In the genomic region with DNA sequence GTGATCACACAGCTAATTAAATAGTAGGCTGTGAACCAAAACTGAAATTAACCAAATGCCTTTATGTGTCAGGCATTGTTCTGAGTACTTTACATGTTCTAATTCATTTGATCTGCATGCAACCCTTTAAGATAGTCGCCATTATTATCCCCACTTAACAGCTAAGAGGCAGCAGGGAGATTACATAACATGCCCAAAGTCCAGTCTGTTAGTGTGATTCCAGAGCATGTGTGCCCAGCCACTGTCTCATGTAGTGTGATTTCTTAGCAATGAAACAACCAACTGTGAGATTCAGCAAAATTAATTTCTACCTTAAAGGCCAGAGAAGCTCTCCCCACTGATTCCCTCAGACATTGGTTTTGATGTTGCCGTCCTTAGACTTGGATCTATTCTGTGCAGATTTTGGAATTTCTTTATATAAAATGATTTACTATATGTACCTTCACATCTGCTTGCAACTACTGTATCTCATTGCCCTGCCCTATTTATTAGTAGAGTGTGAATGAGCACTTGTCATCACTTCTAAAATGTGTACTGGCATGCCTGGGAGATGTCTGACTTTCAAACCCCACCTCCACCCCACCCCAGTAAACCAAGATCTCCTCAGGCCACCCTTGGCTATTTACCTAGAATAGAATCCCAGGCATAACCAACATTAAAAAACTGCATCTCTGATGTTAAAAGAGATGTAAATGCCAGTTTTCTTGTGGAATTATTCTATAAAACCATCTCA, we compare ENCODE assay signal across 20 cellular contexts. TPM values are rescaled to one million over a fixed set of nuclear protein-coding genes. Genes with fewer than 3 reads are reported as not detected.
DNase-seq lines count a peak whose midpoint lies in the region; ATAC-seq and TF ChIP-seq lines count a peak whose summit lies in the region.
"Had no signal": no experiment of that assay in that cellular context is flagged by ENCODE, and none has a peak within 500 bp of the region (broad histone marks: within the 10 kb centered on the region; RNA-seq: fewer than 3 reads in every experiment).

No MANE protein-coding gene starts in this region.

- H3K9ac ChIP-seq in liver (ENCODE audit: low read depth in 1 of 2, low read length in 2 of 2): no peak overlapping the region

- no peaks in the 10 kb centered on the region for H3K4me1 ChIP-seq in CD8-positive, alpha-beta T cell (ENCODE audit: insufficient read depth, low read length)
- peaks cover 0 to 10% (median 6%) of the 10 kb centered on the region in 4 donors for H3K4me1 ChIP-seq in liver (ENCODE audit: control insufficient read depth in 4 of 4, insufficient read depth in 4 of 4, low read length in 3 of 4)
- peaks cover 13% of the 10 kb centered on the region for H3K4me1 ChIP-seq in PC-9 (replicated peaks; ENCODE audit: insufficient read depth)

- H3K4me3 Mint-ChIP-seq in CD8-positive, alpha-beta T cell: no peak overlapping the region
- no peak overlapping the region for H3K4me3 Mint-ChIP-seq in T-helper 17 cell
- H3K4me3 Mint-ChIP-seq: B cell had no signal

- H3K36me3 Mint-ChIP-seq in CD8-positive, alpha-beta T cell: peaks cover 28% of the 10 kb centered on the region
- H3K36me3 Mint-ChIP-seq in T-helper 17 cell (ENCODE audit: low read depth): peaks cover 7% of the 10 kb centered on the region

- H3K27me3 Mint-ChIP-seq in CD8-positive, alpha-beta T cell (ENCODE audit: low read depth): no peaks in the 10 kb centered on the region
- no peaks in the 10 kb centered on the region for H3K27me3 Mint-ChIP-seq in T-helper 17 cell
- H3K27me3 Mint-ChIP-seq: B cell had no signal

- WGBS in liver: 61% methylated on average over 2 of the region's 2 CpGs

- peaks cover 2% of the 10 kb centered on the region for H3K4me1 Mint-ChIP-seq in CD8-positive, alpha-beta T cell (ENCODE audit: low read depth)
- peaks cover 10% of the 10 kb centered on the region for H3K4me1 Mint-ChIP-seq in T-helper 17 cell
- H3K4me1 Mint-ChIP-seq: B cell had no signal

- H3K4me2 ChIP-seq in PC-9: no peak overlapping the region

- H3K36me3 ChIP-seq in CD8-positive, alpha-beta T cell (ENCODE audit: insufficient read depth, low read length): no peaks in the 10 kb centered on the region
- H3K36me3 ChIP-seq in liver (ENCODE audit: control insufficient read depth in 4 of 4, insufficient read depth in 3 of 4, low read depth in 1 of 4, low read length in 3 of 4): peaks cover 2 to 3% (median 3%) of the 10 kb centered on the region in 4 donors
- H3K36me3 ChIP-seq in PC-9 (ENCODE audit: low read depth): no peaks in the 10 kb centered on the region; the same call in 1 of the 2 replicates

- ATAC-seq in CD8-positive, alpha-beta T cell: no peak
- ATAC-seq in T-helper 17 cell (no peak), HG02884 (IDR thresholded peaks at IDR 0.05; ENCODE audit: unreplicated experiment) (no peak)

- peaks cover 10% of the 10 kb centered on the region for H3K79me2 ChIP-seq in PC-9 (ENCODE audit: low read depth)

- peak overlapping the region; percentile 33 for H3K27ac Mint-ChIP-seq in CD8-positive, alpha-beta T cell
- peak overlapping the region; percentile 9 for H3K27ac Mint-ChIP-seq in T-helper 17 cell
- H3K27ac Mint-ChIP-seq: B cell had no signal

- H3K27ac ChIP-seq in CD8-positive, alpha-beta T cell (ENCODE audit: low read depth, low read length): no peak overlapping the region
- H3K27ac ChIP-seq in liver (ENCODE audit: low read depth in 1 of 2, low read length in 2 of 2) (no peak overlapping the region), PC-9 (no peak overlapping the region)
- H3K27ac ChIP-seq: Peyer's patch, SK-N-MC had no signal

- no peak overlapping the region for H2AFZ ChIP-seq in PC-9

- peak; percentile 11 to 20 for TF ChIP-seq RAD21 in liver (IDR thresholded peaks at IDR 0.05)

- H4K20me1 ChIP-seq in PC-9 (ENCODE audit: insufficient read depth): no peaks in the 10 kb centered on the region

- H3K9me2 ChIP-seq in PC-9 (ENCODE audit: insufficient read depth): no peaks in the 10 kb centered on the region

- DNase-seq in NCI-H82 (lab: John Stamatoyannopoulos, UW): peak; percentile 10
- no peak for DNase-seq in NCI-H82 treated with DMSO at 0.1 percent for 48 hours (lab: John Stamatoyannopoulos, UW; ENCODE audit: unreplicated experiment)
- DNase-seq in CD8-positive, alpha-beta T cell: no peak
- DNase-seq in T-helper 17 cell: no peak
- DNase-seq in PC-9: no peak
- no peak for DNase-seq in mesenteric fat pad (ENCODE audit: low spot score)
- DNase-seq: Calu3, KG1, MV-4-11, NCI-H1417, NCI-H187, NCI-H2107, NCI-H226, NCI-H526, Peyer's patch, SHP77 had no signal

- H3K9me3 Mint-ChIP-seq in CD8-positive, alpha-beta T cell: no peaks in the 10 kb centered on the region

- no peak for TF ChIP-seq CTCF in CD8-positive, alpha-beta T cell (IDR thresholded peaks at IDR 0.05)
- no peak for TF ChIP-seq CTCF in liver (IDR thresholded peaks at IDR 0.05; ENCODE audit: low read depth, low read length, missing input control)
- no peak for TF ChIP-seq CTCF in PC-9 (conservative IDR thresholded peaks at IDR 0.05)

- POLR2A ChIA-PET in CD8-positive, alpha-beta T cell (lab: Charles Lee): no interaction called here
- POLR2A ChIA-PET in PC-9 (lab: Charles Lee; ENCODE audit: unreplicated experiment): no interaction called here

- H3K4me3 ChIP-seq in CD8-positive, alpha-beta T cell (ENCODE audit: low read depth, low read length): no peak overlapping the region
- H3K4me3 ChIP-seq in liver (ENCODE audit: low read depth in 1 of 3, low read length in 3 of 3) (no peak overlapping the region), PC-9 (no peak overlapping the region)
- H3K4me3 ChIP-seq: Peyer's patch, SK-N-MC had no signal

- H3K27me3 ChIP-seq in CD8-positive, alpha-beta T cell (ENCODE audit: insufficient read depth, low read length): no peaks in the 10 kb centered on the region
- H3K27me3 ChIP-seq in liver (ENCODE audit: control insufficient read depth in 4 of 4, insufficient read depth in 4 of 4, low read length in 3 of 4) (no peaks in the 10 kb centered on the region), PC-9 (ENCODE audit: insufficient read depth, low read depth) (no peaks in the 10 kb centered on the region)
- H3K27me3 ChIP-seq: Peyer's patch had no signal

- CTCF ChIA-PET in CD8-positive, alpha-beta T cell (lab: Charles Lee): no interaction called here
- CTCF ChIA-PET in PC-9 (lab: Charles Lee): no interaction called here

- intact Hi-C loops in CD8-positive, alpha-beta T cell (cut with DNase I, micrococcal nuclease): no loop called here
- intact Hi-C loops in PC-9 (cut with micrococcal nuclease; ENCODE audit: unreplicated experiment): no loop called here

- peaks cover 7% of the 10 kb centered on the region for H3F3A ChIP-seq in PC-9 (ENCODE audit: insufficient read depth, low read depth)

- no TSS peak for BruUV-seq in PC-9 (replicated peaks; lab: Mats Ljungman, UMichigan)

- no peaks in the 10 kb centered on the region for H3K9me3 ChIP-seq in CD8-positive, alpha-beta T cell (ENCODE audit: low read length)
- H3K9me3 ChIP-seq in T-helper 17 cell (ENCODE audit: control insufficient read depth, low read length, poor library complexity, severe bottlenecking) (no peaks in the 10 kb centered on the region), liver (ENCODE audit: control insufficient read depth in 4 of 4, low read length in 3 of 4) (no peaks in the 10 kb centered on the region), PC-9 (ENCODE audit: insufficient read depth, low read depth) (no peaks in the 10 kb centered on the region)
- H3K9me3 ChIP-seq: Peyer's patch had no signal

TF ChIP-seq in liver, 16 proteins besides CTCF, POLR2A, EP300 and RAD21 (continues in another document):
- TF ChIP-seq HNF4A (conservative IDR thresholded peaks at IDR 0.05): peak; percentile 88 to 91
- TF ChIP-seq, protein P1, sequence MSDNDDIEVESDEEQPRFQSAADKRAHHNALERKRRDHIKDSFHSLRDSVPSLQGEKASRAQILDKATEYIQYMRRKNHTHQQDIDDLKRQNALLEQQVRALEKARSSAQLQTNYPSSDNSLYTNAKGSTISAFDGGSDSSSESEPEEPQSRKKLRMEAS (IDR thresholded peaks at IDR 0.05): peak; percentile 30
- TF ChIP-seq FOXA1 (IDR thresholded peaks at IDR 0.05): no peak
- peak; percentile 10 for TF ChIP-seq SP1 (IDR thresholded peaks at IDR 0.05)
- TF ChIP-seq ATF3 (IDR thresholded peaks at IDR 0.05): peak; percentile 32
- TF ChIP-seq REST (IDR thresholded peaks at IDR 0.05): no peak
- TF ChIP-seq YY1 (IDR thresholded peaks at IDR 0.05): peak; percentile 63
- TF ChIP-seq HNF4G (IDR thresholded peaks at IDR 0.05): peak; percentile 77

RNA-seq across cellular contexts. Expression of gene POLR1D, which starts 41.2 kb away (rescaled TPM):
- total RNA-seq in CD8-positive, alpha-beta T cell: 100 to 1,000 TPM; 176 TPM
- total RNA-seq in T-helper 17 cell: 100 to 1,000 TPM; 129 to 150 TPM
- 10 to 100 TPM; 33.8 to 45.0 TPM for total RNA-seq in liver
- 10 to 100 TPM; 31.4 to 33.3 TPM for polyA plus RNA-seq in liver
- 104 and 119 TPM in 2 replicates for total RNA-seq in PC-9 (2021)
- total RNA-seq in mesenteric fat pad: 63.0 TPM

RNA-seq across cellular contexts. Expression of gene LNX2, which starts 42.6 kb away (rescaled TPM):
- total RNA-seq in CD8-positive, alpha-beta T cell: 1 to 10 TPM; 3.0 to 3.5 TPM
- total RNA-seq in T-helper 17 cell (1 to 10 TPM; 4.6 to 6.9 TPM), liver (10 to 100 TPM; 13.8 to 25.9 TPM), PC-9 (2021) (7.0 and 7.1 TPM in 2 replicates), mesenteric fat pad (4.0 TPM)
- 10 to 100 TPM in 1 of 2 donors, 1 to 10 TPM in 1; 6.2 to 12.8 TPM for polyA plus RNA-seq in liver
